1 cellular context compared by ENCODE assay signal in genomic region chr11:567629-568258, GRCh38.
A peak's percentile ranks its signal among the peaks of the same experiment; 100 is the strongest.
TF ChIP-seq lines count a peak whose summit lies in the region.

No MANE protein-coding gene starts in this region.

TF ChIP-seq in HepG2, 621 proteins besides CTCF, POLR2A, EP300 and RAD21 (continued from another document and continues in another):
- TF ChIP-seq, protein P1, sequence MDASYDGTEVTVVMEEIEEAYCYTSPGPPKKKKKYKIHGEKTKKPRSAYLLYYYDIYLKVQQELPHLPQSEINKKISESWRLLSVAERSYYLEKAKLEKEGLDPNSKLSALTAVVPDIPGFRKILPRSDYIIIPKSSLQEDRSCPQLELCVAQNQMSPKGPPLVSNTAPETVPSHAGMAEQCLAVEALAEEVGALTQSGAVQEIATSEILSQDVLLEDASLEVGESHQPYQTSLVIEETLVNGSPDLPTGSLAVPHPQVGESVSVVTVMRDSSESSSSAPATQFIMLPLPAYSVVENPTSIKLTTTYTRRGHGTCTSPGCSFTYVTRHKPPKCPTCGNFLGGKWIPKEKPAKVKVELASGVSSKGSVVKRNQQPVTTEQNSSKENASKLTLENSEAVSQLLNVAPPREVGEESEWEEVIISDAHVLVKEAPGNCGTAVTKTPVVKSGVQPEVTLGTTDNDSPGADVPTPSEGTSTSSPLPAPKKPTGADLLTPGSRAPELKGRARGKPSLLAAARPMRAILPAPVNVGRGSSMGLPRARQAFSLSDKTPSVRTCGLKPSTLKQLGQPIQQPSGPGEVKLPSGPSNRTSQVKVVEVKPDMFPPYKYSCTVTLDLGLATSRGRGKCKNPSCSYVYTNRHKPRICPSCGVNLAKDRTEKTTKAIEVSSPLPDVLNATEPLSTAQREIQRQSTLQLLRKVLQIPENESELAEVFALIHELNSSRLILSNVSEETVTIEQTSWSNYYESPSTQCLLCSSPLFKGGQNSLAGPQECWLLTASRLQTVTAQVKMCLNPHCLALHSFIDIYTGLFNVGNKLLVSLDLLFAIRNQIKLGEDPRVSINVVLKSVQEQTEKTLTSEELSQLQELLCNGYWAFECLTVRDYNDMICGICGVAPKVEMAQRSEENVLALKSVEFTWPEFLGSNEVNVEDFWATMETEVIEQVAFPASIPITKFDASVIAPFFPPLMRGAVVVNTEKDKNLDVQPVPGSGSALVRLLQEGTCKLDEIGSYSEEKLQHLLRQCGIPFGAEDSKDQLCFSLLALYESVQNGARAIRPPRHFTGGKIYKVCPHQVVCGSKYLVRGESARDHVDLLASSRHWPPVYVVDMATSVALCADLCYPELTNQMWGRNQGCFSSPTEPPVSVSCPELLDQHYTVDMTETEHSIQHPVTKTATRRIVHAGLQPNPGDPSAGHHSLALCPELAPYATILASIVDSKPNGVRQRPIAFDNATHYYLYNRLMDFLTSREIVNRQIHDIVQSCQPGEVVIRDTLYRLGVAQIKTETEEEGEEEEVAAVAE (CRISPR knock-in tag; IDR thresholded peaks at IDR 0.05; ENCODE audit: borderline replicate concordance): 0 out of 2 replicates have a peak, but pooled peaks have one; percentile 39
- no peak for TF ChIP-seq GATAD2A (CRISPR knock-in tag; IDR thresholded peaks at IDR 0.05)
- no peak for TF ChIP-seq POGK (CRISPR knock-in tag; conservative IDR thresholded peaks at IDR 0.05)
- TF ChIP-seq RFXANK (CRISPR knock-in tag; IDR thresholded peaks at IDR 0.05): no peak
- TF ChIP-seq ZNF580 (CRISPR knock-in tag; IDR thresholded peaks at IDR 0.05; ENCODE audit: borderline replicate concordance, low read depth): peak; percentile 12; the same call in 1 of the 2 replicates
- no peak for TF ChIP-seq ZNF160 (CRISPR knock-in tag; IDR thresholded peaks at IDR 0.05)
- TF ChIP-seq CHCHD3 (CRISPR knock-in tag; IDR thresholded peaks at IDR 0.05): 0 out of 2 replicates have a peak, but pooled peaks have one; percentile 55
- TF ChIP-seq ZBTB7A (CRISPR knock-in tag; IDR thresholded peaks at IDR 0.05): peak; percentile 40; the same call in 1 of the 2 replicates
- TF ChIP-seq, protein P2, sequence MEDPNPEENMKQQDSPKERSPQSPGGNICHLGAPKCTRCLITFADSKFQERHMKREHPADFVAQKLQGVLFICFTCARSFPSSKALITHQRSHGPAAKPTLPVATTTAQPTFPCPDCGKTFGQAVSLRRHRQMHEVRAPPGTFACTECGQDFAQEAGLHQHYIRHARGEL (CRISPR knock-in tag; IDR thresholded peaks at IDR 0.05): no peak
- TF ChIP-seq ZNF329 (CRISPR knock-in tag; IDR thresholded peaks at IDR 0.05; ENCODE audit: low read depth): no peak
- TF ChIP-seq EEA1 (CRISPR knock-in tag; IDR thresholded peaks at IDR 0.05; ENCODE audit: borderline replicate concordance): no peak
- TF ChIP-seq ZNF709 (CRISPR knock-in tag; IDR thresholded peaks at IDR 0.05): no peak; the same call in 1 of the 2 replicates
- no peak for TF ChIP-seq ZNF431 (CRISPR knock-in tag; IDR thresholded peaks at IDR 0.05; ENCODE audit: borderline replicate concordance, low read depth)
- no peak for TF ChIP-seq ZNF605 (CRISPR knock-in tag; IDR thresholded peaks at IDR 0.05)
- no peak for TF ChIP-seq ZNF24 (IDR thresholded peaks at IDR 0.05)
- TF ChIP-seq ZNF430 (CRISPR knock-in tag; IDR thresholded peaks at IDR 0.05): peak; percentile 37; the same call in 1 of the 2 replicates
- TF ChIP-seq, protein P3, sequence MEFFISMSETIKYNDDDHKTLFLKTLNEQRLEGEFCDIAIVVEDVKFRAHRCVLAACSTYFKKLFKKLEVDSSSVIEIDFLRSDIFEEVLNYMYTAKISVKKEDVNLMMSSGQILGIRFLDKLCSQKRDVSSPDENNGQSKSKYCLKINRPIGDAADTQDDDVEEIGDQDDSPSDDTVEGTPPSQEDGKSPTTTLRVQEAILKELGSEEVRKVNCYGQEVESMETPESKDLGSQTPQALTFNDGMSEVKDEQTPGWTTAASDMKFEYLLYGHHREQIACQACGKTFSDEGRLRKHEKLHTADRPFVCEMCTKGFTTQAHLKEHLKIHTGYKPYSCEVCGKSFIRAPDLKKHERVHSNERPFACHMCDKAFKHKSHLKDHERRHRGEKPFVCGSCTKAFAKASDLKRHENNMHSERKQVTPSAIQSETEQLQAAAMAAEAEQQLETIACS (CRISPR knock-in tag; IDR thresholded peaks at IDR 0.05): no peak
- TF ChIP-seq HDAC6 (IDR thresholded peaks at IDR 0.05; ENCODE audit: low read depth, low read length): no peak
- no peak for TF ChIP-seq DNMT3B (CRISPR knock-in tag; conservative IDR thresholded peaks at IDR 0.05)
- TF ChIP-seq MEIS1 (CRISPR knock-in tag; IDR thresholded peaks at IDR 0.05; ENCODE audit: borderline replicate concordance): no peak
- TF ChIP-seq ATF1 (CRISPR knock-in tag; IDR thresholded peaks at IDR 0.05): no peak
- no peak for TF ChIP-seq HMGA1 (CRISPR knock-in tag; conservative IDR thresholded peaks at IDR 0.05)
- 0 out of 2 replicates have a peak, but pooled peaks have one; percentile 8 for TF ChIP-seq CCDC6 (CRISPR knock-in tag; IDR thresholded peaks at IDR 0.05)
- no peak; the same call in 1 of the 2 replicates for TF ChIP-seq MEIS2 (CRISPR knock-in tag; IDR thresholded peaks at IDR 0.05)
- TF ChIP-seq KMT2A (CRISPR knock-in tag; IDR thresholded peaks at IDR 0.05): 0 out of 2 replicates have a peak, but pooled peaks have one; percentile 33
- 0 out of 2 replicates have a peak, but pooled peaks have one; percentile 2 for TF ChIP-seq ZIK1 (CRISPR knock-in tag; IDR thresholded peaks at IDR 0.05; ENCODE audit: borderline replicate concordance, low read depth)
- peak; percentile 17; the same call in 1 of the 2 replicates for TF ChIP-seq YEATS2 (CRISPR knock-in tag; IDR thresholded peaks at IDR 0.05; ENCODE audit: borderline replicate concordance)
- no peak for TF ChIP-seq ELK4 (CRISPR knock-in tag; IDR thresholded peaks at IDR 0.05; ENCODE audit: borderline replicate concordance)
- TF ChIP-seq ZNF607 (CRISPR knock-in tag; IDR thresholded peaks at IDR 0.05; ENCODE audit: borderline replicate concordance): peak; percentile 57; the same call in 1 of the 2 replicates
- TF ChIP-seq ZBTB25 (CRISPR knock-in tag; IDR thresholded peaks at IDR 0.05): 0 out of 2 replicates have a peak, but pooled peaks have one; percentile 12
- no peak for TF ChIP-seq RARG (CRISPR knock-in tag; IDR thresholded peaks at IDR 0.05; ENCODE audit: low read depth)
- no peak for TF ChIP-seq ZNF367 (CRISPR knock-in tag; IDR thresholded peaks at IDR 0.05; ENCODE audit: borderline replicate concordance)
- TF ChIP-seq ZNF253 (CRISPR knock-in tag; IDR thresholded peaks at IDR 0.05; ENCODE audit: borderline replicate concordance): no peak
- TF ChIP-seq, protein P4, sequence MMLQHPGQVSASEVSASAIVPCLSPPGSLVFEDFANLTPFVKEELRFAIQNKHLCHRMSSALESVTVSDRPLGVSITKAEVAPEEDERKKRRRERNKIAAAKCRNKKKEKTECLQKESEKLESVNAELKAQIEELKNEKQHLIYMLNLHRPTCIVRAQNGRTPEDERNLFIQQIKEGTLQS (CRISPR knock-in tag; IDR thresholded peaks at IDR 0.05): no peak
- no peak for TF ChIP-seq ZNF282 (IDR thresholded peaks at IDR 0.05; ENCODE audit: partially characterized antibody)
- no peak for TF ChIP-seq HMG20B (CRISPR knock-in tag; conservative IDR thresholded peaks at IDR 0.05)
- TF ChIP-seq ZKSCAN5 (CRISPR knock-in tag; IDR thresholded peaks at IDR 0.05): no peak
- TF ChIP-seq ZNF776 (CRISPR knock-in tag; IDR thresholded peaks at IDR 0.05): no peak
- 0 out of 2 replicates have a peak, but pooled peaks have one; percentile 40 for TF ChIP-seq ZNF891 (CRISPR knock-in tag; IDR thresholded peaks at IDR 0.05)
- no peak for TF ChIP-seq TBX3 (IDR thresholded peaks at IDR 0.05; ENCODE audit: borderline replicate concordance)
- no peak for TF ChIP-seq ZNF326 (CRISPR knock-in tag; IDR thresholded peaks at IDR 0.05; ENCODE audit: borderline replicate concordance)
- TF ChIP-seq ZC3H13 (CRISPR knock-in tag; IDR thresholded peaks at IDR 0.05): no peak
- TF ChIP-seq SALL2 (CRISPR knock-in tag; IDR thresholded peaks at IDR 0.05): no peak
- TF ChIP-seq ZNF138 (CRISPR knock-in tag; IDR thresholded peaks at IDR 0.05; ENCODE audit: low read depth): 0 out of 2 replicates have a peak, but pooled peaks have one; percentile 41
- TF ChIP-seq ZFP41 (CRISPR knock-in tag; IDR thresholded peaks at IDR 0.05; ENCODE audit: borderline replicate concordance): no peak
- peak; percentile 11; the same call in 1 of the 2 replicates for TF ChIP-seq ERF (CRISPR knock-in tag; IDR thresholded peaks at IDR 0.05)
- no peak for TF ChIP-seq GFI1 (CRISPR knock-in tag; IDR thresholded peaks at IDR 0.05; ENCODE audit: borderline replicate concordance)
- 0 out of 2 replicates have a peak, but pooled peaks have one; percentile 32 for TF ChIP-seq ZNF567 (CRISPR knock-in tag; IDR thresholded peaks at IDR 0.05; ENCODE audit: borderline replicate concordance)
- TF ChIP-seq, protein P5, sequence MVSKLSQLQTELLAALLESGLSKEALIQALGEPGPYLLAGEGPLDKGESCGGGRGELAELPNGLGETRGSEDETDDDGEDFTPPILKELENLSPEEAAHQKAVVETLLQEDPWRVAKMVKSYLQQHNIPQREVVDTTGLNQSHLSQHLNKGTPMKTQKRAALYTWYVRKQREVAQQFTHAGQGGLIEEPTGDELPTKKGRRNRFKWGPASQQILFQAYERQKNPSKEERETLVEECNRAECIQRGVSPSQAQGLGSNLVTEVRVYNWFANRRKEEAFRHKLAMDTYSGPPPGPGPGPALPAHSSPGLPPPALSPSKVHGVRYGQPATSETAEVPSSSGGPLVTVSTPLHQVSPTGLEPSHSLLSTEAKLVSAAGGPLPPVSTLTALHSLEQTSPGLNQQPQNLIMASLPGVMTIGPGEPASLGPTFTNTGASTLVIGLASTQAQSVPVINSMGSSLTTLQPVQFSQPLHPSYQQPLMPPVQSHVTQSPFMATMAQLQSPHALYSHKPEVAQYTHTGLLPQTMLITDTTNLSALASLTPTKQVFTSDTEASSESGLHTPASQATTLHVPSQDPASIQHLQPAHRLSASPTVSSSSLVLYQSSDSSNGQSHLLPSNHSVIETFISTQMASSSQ (IDR thresholded peaks at IDR 0.05; ENCODE audit: low read depth): no peak
- TF ChIP-seq, protein P5 (CRISPR knock-in tag; IDR thresholded peaks at IDR 0.05; ENCODE audit: borderline replicate concordance): no peak
- no peak for TF ChIP-seq THYN1 (CRISPR knock-in tag; IDR thresholded peaks at IDR 0.05; ENCODE audit: borderline replicate concordance, low read depth)
- TF ChIP-seq HIVEP1 (CRISPR knock-in tag; IDR thresholded peaks at IDR 0.05): no peak
- TF ChIP-seq ZNF761 (CRISPR knock-in tag; conservative IDR thresholded peaks at IDR 0.05): 0 out of 2 replicates have a peak, but pooled peaks have one; percentile 7
- no peak for TF ChIP-seq RCOR2 (CRISPR knock-in tag; IDR thresholded peaks at IDR 0.05)
- TF ChIP-seq NFIB (CRISPR knock-in tag; IDR thresholded peaks at IDR 0.05; ENCODE audit: borderline replicate concordance): no peak
